7 cellular contexts compared by ENCODE assay signal in genomic region chr19:40612831-40613668, GRCh38. TPM values are rescaled to one million over a fixed set of nuclear protein-coding genes. Genes with fewer than 3 reads are reported as not detected.
DNase-seq lines count a peak whose midpoint lies in the region; ATAC-seq and TF ChIP-seq lines count a peak whose summit lies in the region.

No MANE protein-coding gene starts in this region.

- H3K9me3 Mint-ChIP-seq in activated naive CD4-positive, alpha-beta T cell treated with anti-CD3 and anti-CD28 coated beads, Interleukin-2, amount 50 U/mL, for 72 hours, result no peaks in the 10 kb centered on the region

- peaks cover 7% of the 10 kb centered on the region; the same call in 1 of the 2 replicates for H3K36me3 ChIP-seq in iPS-20b (ENCODE audit: insufficient read depth, low read depth, low read length)

- H3K9me3 ChIP-seq in iPS-20b (ENCODE audit: insufficient read depth, low read depth, low read length), result no peaks in the 10 kb centered on the region

- TF ChIP-seq POLR2A in GM19099 (IDR thresholded peaks at IDR 0.05; ENCODE audit: extremely low read depth, insufficient read length, low read depth), result peak; percentile 32

- H3K36me3 Mint-ChIP-seq in activated naive CD4-positive, alpha-beta T cell treated with anti-CD3 and anti-CD28 coated beads, Interleukin-2, amount 50 U/mL, for 72 hours, result peaks cover 16 to 25% of the 10 kb centered on the region in 2 donors

- H3K4me1 ChIP-seq in iPS-20b (ENCODE audit: insufficient read depth, low read length), result no peaks in the 10 kb centered on the region

- ATAC-seq in activated naive CD4-positive, alpha-beta T cell treated with anti-CD3 and anti-CD28 coated beads, Interleukin-2, amount 50 U/mL, for 72 hours, result peak in 1 of 2 donors; percentile 4
- no peak for ATAC-seq in HG02840 (IDR thresholded peaks at IDR 0.05; ENCODE audit: low FRiP score, unreplicated experiment)

- H3K4me3 ChIP-seq in iPS-20b (ENCODE audit: low read length), result peak overlapping the region; percentile 92

- H3K27ac ChIP-seq in iPS-20b (ENCODE audit: low read length), result peak overlapping the region; percentile 32

- H3K27ac Mint-ChIP-seq in activated naive CD4-positive, alpha-beta T cell treated with anti-CD3 and anti-CD28 coated beads, Interleukin-2, amount 50 U/mL, for 72 hours, result peak overlapping the region; percentile 94 to 99

- H3K27me3 ChIP-seq in iPS-20b (ENCODE audit: insufficient read depth, low read length), result peaks cover 49% of the 10 kb centered on the region

- H3K9ac ChIP-seq in iPS-20b (ENCODE audit: low read depth, low read length), result peak overlapping the region; percentile 83; the same call in 1 of the 2 replicates

- peak; percentile 35 for DNase-seq in RPMI7951 (ENCODE audit: low read depth)
- DNase-seq in activated naive CD4-positive, alpha-beta T cell treated with anti-CD3 and anti-CD28 coated beads, Interleukin-2, amount 50 U/mL, for 72 hours (ENCODE audit: low spot score in 2 of 2), result peak; percentile 80 to 92
- DNase-seq in stimulated activated CD4-positive, alpha-beta T cell treated with anti-CD3 and anti-CD28 coated beads, Interleukin-2, amount 100 ng/mL, for 48 hours, result peak; percentile 82 to 87
- DNase-seq in KG1 (lab: John Stamatoyannopoulos, UW), result no peak

RNA-seq across cellular contexts. Expression of gene LTBP4, which starts 11.9 kb away (rescaled TPM):
- total RNA-seq in RPMI7951 (2014; rRNA removed; shearing (Covaris generic)), result 21.5 and 22.0 TPM in 2 replicates
- total RNA-seq in activated naive CD4-positive, alpha-beta T cell treated with anti-CD3 and anti-CD28 coated beads, Interleukin-2, amount 50 U/mL, for 72 hours, result 100 to 1,000 TPM; 178 to 245 TPM

RNA-seq across cellular contexts. Expression of gene SHKBP1, which starts 36.4 kb away (rescaled TPM):
- total RNA-seq in RPMI7951 (2014; rRNA removed; shearing (Covaris generic)), result 31.0 and 33.3 TPM in 2 replicates
- 100 to 1,000 TPM; 108 to 173 TPM for total RNA-seq in activated naive CD4-positive, alpha-beta T cell treated with anti-CD3 and anti-CD28 coated beads, Interleukin-2, amount 50 U/mL, for 72 hours
